In genomic region chr20:41748051-41748450, GRCh38 we compare ENCODE assay signal across 24 cellular contexts.
"Had no signal": no experiment of that assay in that cellular context is flagged by ENCODE, and none has a peak within 500 bp of the region (broad histone marks: within the 10 kb centered on the region; RNA-seq: fewer than 3 reads in every experiment).

No MANE protein-coding gene starts in this region.

- ATAC-seq: gastrocnemius medialis; heart right ventricle; left cardiac atrium; sciatic nerve; stimulated activated naive B cell treated with anti-CD40 and anti-IgM and Interleukin-4, amounts not matched to agents 10 μg/mL and 1 μg/mL and 100 μg/mL, for 72 hours had no signal

- H3K4me1 Mint-ChIP-seq: immature natural killer cell had no signal

- H3K4me3 ChIP-seq: dorsolateral prefrontal cortex, esophagus muscularis mucosa, gastrocnemius medialis, heart right ventricle, left ventricle myocardium inferior, lower lobe of right lung, spleen, uterus had no signal

- H3K36me3 Mint-ChIP-seq: immature natural killer cell; memory B cell; natural killer cell treated with Interleukin-12 subunit alpha and Interleukin-12 subunit beta and Interleukin-15 and Interleukin-18, amount 100 ng/mL, for 72 hours; stimulated activated naive B cell treated with anti-CD40 and anti-IgM and Interleukin-4, amounts not matched to agents 10 μg/mL and 1 μg/mL and 100 μg/mL, for 72 hours had no signal

- H3K9me3 ChIP-seq: esophagus muscularis mucosa, gastrocnemius medialis, lower lobe of right lung, spleen, uterus had no signal

- H3K27ac Mint-ChIP-seq: immature natural killer cell; memory B cell; natural killer cell treated with Interleukin-12 subunit alpha and Interleukin-12 subunit beta and Interleukin-15 and Interleukin-18, amount 100 ng/mL, for 72 hours; stimulated activated naive B cell treated with anti-CD40 and anti-IgM and Interleukin-4, amounts not matched to agents 10 μg/mL and 1 μg/mL and 100 μg/mL, for 72 hours had no signal

- H3K27me3 ChIP-seq: gastrocnemius medialis, uterus had no signal

- H3K27ac ChIP-seq: dorsolateral prefrontal cortex, epithelial cell of prostate, esophagus muscularis mucosa, gastrocnemius medialis, heart right ventricle, left ventricle myocardium inferior, lower lobe of right lung, spleen, uterus had no signal

- H3K36me3 ChIP-seq: esophagus muscularis mucosa, gastrocnemius medialis, heart right ventricle, left ventricle myocardium inferior, lower lobe of right lung, spleen, uterus had no signal

- H3K4me1 ChIP-seq: esophagus muscularis mucosa, gastrocnemius medialis, heart right ventricle, left ventricle myocardium inferior, lower lobe of right lung, spleen, uterus had no signal

- DNase-seq: cortex of kidney; dorsolateral prefrontal cortex; effector memory CD4-positive, alpha-beta T cell; gastrocnemius medialis; heart right ventricle; hypothalamus; immature natural killer cell; left cardiac atrium; left ventricle myocardium inferior; lower lobe of right lung; midbrain; posterior cingulate gyrus; spleen; stimulated activated CD4-positive, alpha-beta T cell treated with anti-CD3 and anti-CD28 coated beads, Interleukin-15, amount 100 ng/mL, for 24 hours; stimulated activated CD4-positive, alpha-beta T cell treated with anti-CD3 and anti-CD28 coated beads, Interleukin-1b, Interleukin-23, amount 100 ng/mL, for 48 hours; stimulated activated CD4-positive, alpha-beta T cell treated with anti-CD3 and anti-CD28 coated beads, Interleukin-4, amount 100 ng/mL, for 24 hours; stimulated activated naive B cell treated with anti-CD40 and anti-IgM and Interleukin-4, amounts not matched to agents 10 μg/mL and 1 μg/mL and 100 μg/mL, for 72 hours; trophoblast cell; uterus had no signal

- H3K4me3 Mint-ChIP-seq: immature natural killer cell; memory B cell; natural killer cell treated with Interleukin-12 subunit alpha and Interleukin-12 subunit beta and Interleukin-15 and Interleukin-18, amount 100 ng/mL, for 72 hours; stimulated activated naive B cell treated with anti-CD40 and anti-IgM and Interleukin-4, amounts not matched to agents 10 μg/mL and 1 μg/mL and 100 μg/mL, for 72 hours had no signal

- H3K9me3 Mint-ChIP-seq: natural killer cell treated with Interleukin-12 subunit alpha and Interleukin-12 subunit beta and Interleukin-15 and Interleukin-18, amount 100 ng/mL, for 72 hours had no signal
